In the genomic region with DNA sequence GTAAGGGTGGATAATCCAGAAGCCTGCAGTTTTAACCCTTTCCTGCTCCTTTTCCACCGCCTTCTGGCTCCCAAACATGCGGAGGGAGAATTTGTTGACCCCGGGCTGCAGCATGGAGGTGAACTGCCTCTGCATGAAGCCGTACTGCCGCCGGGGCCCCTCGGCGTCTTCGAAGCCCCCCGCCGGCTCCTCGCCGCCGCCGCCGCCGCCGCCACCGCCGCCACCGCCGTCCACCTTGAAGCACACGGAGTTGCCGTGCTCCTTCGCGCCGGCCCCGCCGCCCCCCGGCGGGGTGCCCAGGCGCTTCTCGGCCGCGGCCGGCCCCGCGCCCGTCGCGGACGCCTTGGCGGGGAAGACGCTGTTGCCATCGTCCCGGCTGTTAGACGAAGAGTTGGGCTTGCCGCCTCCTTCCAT, we compare ENCODE assay signal across 1 cellular context.
TF ChIP-seq lines count a peak whose summit lies in the region.

No MANE protein-coding gene starts in this region.

TF ChIP-seq in A549, 52 proteins besides CTCF, POLR2A, EP300 and RAD21 (continued from another document):
- TF ChIP-seq, protein P1, sequence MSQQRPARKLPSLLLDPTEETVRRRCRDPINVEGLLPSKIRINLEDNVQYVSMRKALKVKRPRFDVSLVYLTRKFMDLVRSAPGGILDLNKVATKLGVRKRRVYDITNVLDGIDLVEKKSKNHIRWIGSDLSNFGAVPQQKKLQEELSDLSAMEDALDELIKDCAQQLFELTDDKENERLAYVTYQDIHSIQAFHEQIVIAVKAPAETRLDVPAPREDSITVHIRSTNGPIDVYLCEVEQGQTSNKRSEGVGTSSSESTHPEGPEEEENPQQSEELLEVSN (IDR thresholded peaks at IDR 0.05; ENCODE audit: borderline replicate concordance, low read depth): no peak
- TF ChIP-seq, protein P2, sequence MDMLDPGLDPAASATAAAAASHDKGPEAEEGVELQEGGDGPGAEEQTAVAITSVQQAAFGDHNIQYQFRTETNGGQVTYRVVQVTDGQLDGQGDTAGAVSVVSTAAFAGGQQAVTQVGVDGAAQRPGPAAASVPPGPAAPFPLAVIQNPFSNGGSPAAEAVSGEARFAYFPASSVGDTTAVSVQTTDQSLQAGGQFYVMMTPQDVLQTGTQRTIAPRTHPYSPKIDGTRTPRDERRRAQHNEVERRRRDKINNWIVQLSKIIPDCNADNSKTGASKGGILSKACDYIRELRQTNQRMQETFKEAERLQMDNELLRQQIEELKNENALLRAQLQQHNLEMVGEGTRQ (IDR thresholded peaks at IDR 0.05): no peak
- TF ChIP-seq CHD2 (IDR thresholded peaks at IDR 0.05; ENCODE audit: low read length, partially characterized antibody) (no peak), HOXB5 (CRISPR knock-in tag; IDR thresholded peaks at IDR 0.05) (no peak)
